ENCODE assay signal across 8 cellular contexts in genomic region chr12:76031414-76032042, GRCh38. TPM values are rescaled to one million over a fixed set of nuclear protein-coding genes. Genes with fewer than 3 reads are reported as not detected.
DNase-seq lines count a peak whose midpoint lies in the region; ATAC-seq, FAIRE-seq and TF ChIP-seq lines count a peak whose summit lies in the region.

Gene PHLDA1 (minus strand): TSS chr12:76031776.

- H3K4me1 ChIP-seq in adrenal gland (replicated peaks in 1 of 2) (peaks cover 17 to 38% of the 10 kb centered on the region in 2 donors), heart right ventricle (peaks cover 0 to 48% (median 21%) of the 10 kb centered on the region in 9 donors)

- ATAC-seq in HG02852 (IDR thresholded peaks at IDR 0.05; ENCODE audit: unreplicated experiment) (peak; percentile 80), heart right ventricle (peak; percentile 90 to 97 (median 94))

- H3K27ac ChIP-seq in adrenal gland (peak within 1 kb of the TSS; percentile 86 to 96 (median 93)), heart right ventricle (peak within 1 kb of the TSS; percentile 90 to 99 (median 96))

- peaks cover 14% of the 10 kb centered on the region for H3K36me3 Mint-ChIP-seq in progenitor cell of endocrine pancreas (ENCODE audit: insufficient read depth)

- no peaks in the 10 kb centered on the region for H3K9me3 Mint-ChIP-seq in progenitor cell of endocrine pancreas (ENCODE audit: low read depth)

- TF ChIP-seq CTCF in adrenal gland (IDR thresholded peaks at IDR 0.05) (peak; percentile 20 to 76 (median 58)), heart right ventricle (IDR thresholded peaks at IDR 0.05) (peak; percentile 26 to 82 (median 64)), progenitor cell of endocrine pancreas (IDR thresholded peaks at IDR 0.05; ENCODE audit: unreplicated experiment) (peak; percentile 60)

- H3K27ac Mint-ChIP-seq in progenitor cell of endocrine pancreas: peak within 1 kb of the TSS; percentile 98

- WGBS in adrenal gland, 4 donors: 0 to 1% (median 0%) methylated on average over 15 to 67 of the region's 67 CpGs
- WGBS in heart right ventricle, 2 donors: 0% methylated on average over 67 of the region's 67 CpGs

- FAIRE-seq in GM12892 (lab: Jason Lieb, UNC): peak; percentile 71

- DNase-seq in GM12892 (ENCODE audit: insufficient read length): peak; percentile 81
- DNase-seq in NCI-H1436 treated with DMSO at 0.1 percent for 48 hours (lab: John Stamatoyannopoulos, UW): peak; percentile 29
- DNase-seq in T-helper 1 cell: peak; percentile 84 to 95 (median 87)
- DNase-seq in adrenal gland: peak; percentile 92 to 97 (median 96)
- DNase-seq in heart right ventricle: peak; percentile 96
- peak; percentile 89 for DNase-seq in progenitor cell of endocrine pancreas (ENCODE audit: low spot score, unreplicated experiment)
- DNase-seq in ureter (ENCODE audit: low spot score): peak; percentile 97

- H3K36me3 ChIP-seq in adrenal gland (replicated peaks in 1 of 2) (no peaks in the 10 kb centered on the region), heart right ventricle (peaks cover 0 to 19% (median 0%) of the 10 kb centered on the region in 9 donors)

- TF ChIP-seq POLR2A in GM12892 (IDR thresholded peaks at IDR 0.05; ENCODE audit: low read depth, low read length): peak; percentile 55; the same call in 1 of the 2 replicates
- TF ChIP-seq POLR2A in adrenal gland (IDR thresholded peaks at IDR 0.05): peak; percentile 78 to 94

- intact Hi-C loops in adrenal gland (cut with DNase I): loop anchor here (5.0 to 10.0 kb wide), 2 partner anchors 209 to 507 kb away; no protein-coding TSS in a partner anchor
- intact Hi-C loops in heart right ventricle (cut with DNase I): loop anchor here in 8 of 10 donors (2.0 to 10.0 kb wide), 18 partner anchors 49 to 637 kb away; partner anchors contain the start of genes KRR1 (in 2 of the 8), BBS10 (in 1 of the 8) and GLIPR1L2 (in 1 of the 8)

- H3K27me3 Mint-ChIP-seq in progenitor cell of endocrine pancreas: no peaks in the 10 kb centered on the region

- peak within 1 kb of the TSS; percentile 97 for H3K4me3 Mint-ChIP-seq in progenitor cell of endocrine pancreas (ENCODE audit: low read depth)

- H3K27me3 ChIP-seq in adrenal gland (no peaks in the 10 kb centered on the region), heart right ventricle (peaks cover 0 to 21% (median 0%) of the 10 kb centered on the region in 7 donors)

- H3K4me1 Mint-ChIP-seq in progenitor cell of endocrine pancreas (ENCODE audit: low read depth): peaks cover 27% of the 10 kb centered on the region

- no peaks in the 10 kb centered on the region for H3K9me3 ChIP-seq in adrenal gland (replicated peaks in 1 of 3)
- H3K9me3 ChIP-seq in heart right ventricle: no peaks in the 10 kb centered on the region

- H3K4me3 ChIP-seq in adrenal gland (peak within 1 kb of the TSS; percentile 63 to 73 (median 70)), heart right ventricle (peak within 1 kb of the TSS; percentile 63 to 91 (median 80))

RNA-seq across cellular contexts. Expression of gene PHLDA1, which starts in this region (rescaled TPM):
- polyA plus RNA-seq in GM12892 (2012; ENCODE audit: missing spikeins): 0.51 TPM
- total RNA-seq in adrenal gland (10 to 100 TPM; 13.1 to 49.3 (median 35.3) TPM), heart right ventricle (10 to 100 TPM in 8 of 10 donors, 1 to 10 TPM in 2; 1.5 to 43.5 (median 23.3) TPM), progenitor cell of endocrine pancreas (45.4 and 47.4 TPM in 2 replicates), ureter (10.7 TPM)
- polyA plus RNA-seq in adrenal gland (10 to 100 TPM; 12.2 to 19.7 (median 17.6) TPM), heart right ventricle (1 to 10 TPM; 2.5 to 4.7 TPM)

Comparison
In these comparisons a context has a peak if more than half of its experiments do, and no peak if none do; other contexts are left out.
1. Peak in every context shown above with its lines: DNase-seq, ATAC-seq, H3K4me3 ChIP-seq and H3K27ac ChIP-seq.
2. DNase-seq: peak in every context shown above with its lines; median percentile 97 in ureter; 96 in adrenal gland; 96 in heart right ventricle; 89 in progenitor cell of endocrine pancreas; 87 in T-helper 1 cell; 81 in GM12892; 29 in NCI-H1436 treated with DMSO at 0.1 percent for 48 hours.